1 cellular context compared by ENCODE assay signal in the genomic region with DNA sequence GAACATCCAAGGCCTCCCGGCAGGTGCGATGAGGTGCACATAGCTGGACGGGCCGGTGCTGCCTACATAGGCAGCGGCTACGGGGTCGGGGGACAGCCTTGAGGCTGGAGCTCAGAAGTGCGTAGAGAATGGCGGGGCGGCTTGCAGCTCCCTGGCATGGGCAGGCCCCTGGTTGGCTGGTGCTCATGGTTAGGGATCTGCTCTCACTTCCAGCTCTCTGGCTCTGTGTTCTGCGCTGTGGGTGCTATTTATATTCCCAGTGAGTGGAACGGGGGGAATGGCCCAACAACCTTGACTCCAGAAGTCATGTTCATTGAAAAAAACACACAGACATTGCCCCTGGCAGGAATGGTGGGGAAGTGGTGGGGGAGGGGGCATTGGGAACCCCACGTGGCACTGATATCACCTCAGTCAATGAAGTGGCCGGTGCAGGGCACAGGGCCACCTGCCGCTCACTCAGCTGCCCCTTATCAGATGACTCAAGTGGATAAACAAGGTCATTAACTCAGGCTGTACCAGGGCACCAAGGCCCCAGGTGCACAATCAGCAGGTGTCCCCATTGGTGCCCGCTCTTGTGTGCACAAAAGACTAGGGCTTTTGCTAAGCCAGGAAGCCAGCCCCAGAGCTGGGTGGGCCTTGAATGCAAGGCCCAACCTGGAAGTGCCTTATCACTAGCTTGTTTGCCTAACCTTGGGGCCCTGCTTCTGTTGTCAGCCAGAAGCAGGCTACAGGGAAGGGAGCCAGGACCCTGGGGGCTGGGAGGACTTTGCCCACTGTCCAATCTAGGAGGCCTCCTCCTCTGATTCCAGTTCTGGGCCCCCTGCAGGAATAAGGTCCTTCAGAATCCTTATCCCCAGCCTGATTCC.
A peak's percentile ranks its signal among the peaks of the same experiment; 100 is the strongest.
TF ChIP-seq lines count a peak whose summit lies in the region.

Gene NR0B2 (minus strand): TSS at position 222 of the 866 bp plus-strand sequence. CDS start 35 bp downstream, at position 187.

TF ChIP-seq in HepG2, 621 proteins besides CTCF, POLR2A, EP300 and RAD21 (continued from another document and continues in another):
- TF ChIP-seq, protein P1, sequence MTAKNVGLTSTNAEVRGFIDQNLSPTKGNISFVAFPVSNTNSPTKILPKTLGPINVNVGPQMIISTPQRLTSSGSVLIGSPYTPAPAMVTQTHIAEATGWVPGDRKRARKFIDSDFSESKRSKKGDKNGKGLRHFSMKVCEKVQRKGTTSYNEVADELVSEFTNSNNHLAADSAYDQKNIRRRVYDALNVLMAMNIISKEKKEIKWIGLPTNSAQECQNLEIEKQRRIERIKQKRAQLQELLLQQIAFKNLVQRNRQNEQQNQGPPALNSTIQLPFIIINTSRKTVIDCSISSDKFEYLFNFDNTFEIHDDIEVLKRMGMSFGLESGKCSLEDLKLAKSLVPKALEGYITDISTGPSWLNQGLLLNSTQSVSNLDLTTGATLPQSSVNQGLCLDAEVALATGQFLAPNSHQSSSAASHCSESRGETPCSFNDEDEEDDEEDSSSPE (CRISPR knock-in tag; IDR thresholded peaks at IDR 0.05) = no peak; the same call in 1 of the 2 replicates
- peak; percentile 86; the same call in 1 of the 2 replicates for TF ChIP-seq ZNF776 (CRISPR knock-in tag; IDR thresholded peaks at IDR 0.05)
- peak; percentile 90 for TF ChIP-seq HDAC1 (CRISPR knock-in tag; IDR thresholded peaks at IDR 0.05)
- peak; percentile 98 for TF ChIP-seq MYC (CRISPR knock-in tag; IDR thresholded peaks at IDR 0.05; ENCODE audit: borderline replicate concordance)
- TF ChIP-seq PHF8 (CRISPR knock-in tag; IDR thresholded peaks at IDR 0.05) = peak; percentile 76
- peak; percentile 66; the same call in 1 of the 2 replicates for TF ChIP-seq ZNF598 (CRISPR knock-in tag; IDR thresholded peaks at IDR 0.05; ENCODE audit: borderline replicate concordance)
- TF ChIP-seq ARNT (IDR thresholded peaks at IDR 0.05) = no peak
- TF ChIP-seq PHF20 (CRISPR knock-in tag; IDR thresholded peaks at IDR 0.05) = peak; percentile 47
- TF ChIP-seq IRX3 (CRISPR knock-in tag; IDR thresholded peaks at IDR 0.05; ENCODE audit: borderline replicate concordance, low read depth) = no peak
- peak; percentile 92 for TF ChIP-seq TRIM24 (CRISPR knock-in tag; IDR thresholded peaks at IDR 0.05)
- TF ChIP-seq ZNF180 (CRISPR knock-in tag; IDR thresholded peaks at IDR 0.05; ENCODE audit: borderline replicate concordance, low read depth) = 0 out of 2 replicates have a peak, but pooled peaks have one; percentile 25
- peak; percentile 99 for TF ChIP-seq ZNF350 (CRISPR knock-in tag; IDR thresholded peaks at IDR 0.05; ENCODE audit: borderline replicate concordance, low read depth)
- TF ChIP-seq HDAC6 (IDR thresholded peaks at IDR 0.05; ENCODE audit: low read depth, low read length) = no peak
- TF ChIP-seq, protein P2, sequence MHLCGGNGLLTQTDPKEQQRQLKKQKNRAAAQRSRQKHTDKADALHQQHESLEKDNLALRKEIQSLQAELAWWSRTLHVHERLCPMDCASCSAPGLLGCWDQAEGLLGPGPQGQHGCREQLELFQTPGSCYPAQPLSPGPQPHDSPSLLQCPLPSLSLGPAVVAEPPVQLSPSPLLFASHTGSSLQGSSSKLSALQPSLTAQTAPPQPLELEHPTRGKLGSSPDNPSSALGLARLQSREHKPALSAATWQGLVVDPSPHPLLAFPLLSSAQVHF (CRISPR knock-in tag; IDR thresholded peaks at IDR 0.05) = peak; percentile 93
- peak; percentile 32; the same call in 1 of the 2 replicates for TF ChIP-seq TGIF2 (CRISPR knock-in tag; IDR thresholded peaks at IDR 0.05)
- peak; percentile 100 for TF ChIP-seq ZGPAT (CRISPR knock-in tag; IDR thresholded peaks at IDR 0.05)
- TF ChIP-seq TIGD3 (CRISPR knock-in tag; IDR thresholded peaks at IDR 0.05; ENCODE audit: borderline replicate concordance) = no peak; the same call in 1 of the 2 replicates
- peak; percentile 85 for TF ChIP-seq POGZ (CRISPR knock-in tag; IDR thresholded peaks at IDR 0.05)
- TF ChIP-seq SRSF1 (optimal IDR thresholded peaks at IDR 0.05; ENCODE audit: low read depth, low read length) = peak; percentile 93
- no peak for TF ChIP-seq ZNF142 (CRISPR knock-in tag; IDR thresholded peaks at IDR 0.05)
- peak; percentile 67; the same call in 1 of the 2 replicates for TF ChIP-seq CBFB (CRISPR knock-in tag; IDR thresholded peaks at IDR 0.05)
- TF ChIP-seq, protein P3, sequence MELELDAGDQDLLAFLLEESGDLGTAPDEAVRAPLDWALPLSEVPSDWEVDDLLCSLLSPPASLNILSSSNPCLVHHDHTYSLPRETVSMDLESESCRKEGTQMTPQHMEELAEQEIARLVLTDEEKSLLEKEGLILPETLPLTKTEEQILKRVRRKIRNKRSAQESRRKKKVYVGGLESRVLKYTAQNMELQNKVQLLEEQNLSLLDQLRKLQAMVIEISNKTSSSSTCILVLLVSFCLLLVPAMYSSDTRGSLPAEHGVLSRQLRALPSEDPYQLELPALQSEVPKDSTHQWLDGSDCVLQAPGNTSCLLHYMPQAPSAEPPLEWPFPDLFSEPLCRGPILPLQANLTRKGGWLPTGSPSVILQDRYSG (CRISPR knock-in tag; IDR thresholded peaks at IDR 0.05) = no peak
- peak; percentile 92 for TF ChIP-seq ZKSCAN8 (CRISPR knock-in tag; IDR thresholded peaks at IDR 0.05; ENCODE audit: borderline replicate concordance)
- no peak for TF ChIP-seq ZNF44 (CRISPR knock-in tag; IDR thresholded peaks at IDR 0.05)
- TF ChIP-seq MBD4 (IDR thresholded peaks at IDR 0.05; ENCODE audit: borderline replicate concordance, low read length) = 0 out of 2 replicates have a peak, but pooled peaks have one; percentile 56
- TF ChIP-seq, protein P4, sequence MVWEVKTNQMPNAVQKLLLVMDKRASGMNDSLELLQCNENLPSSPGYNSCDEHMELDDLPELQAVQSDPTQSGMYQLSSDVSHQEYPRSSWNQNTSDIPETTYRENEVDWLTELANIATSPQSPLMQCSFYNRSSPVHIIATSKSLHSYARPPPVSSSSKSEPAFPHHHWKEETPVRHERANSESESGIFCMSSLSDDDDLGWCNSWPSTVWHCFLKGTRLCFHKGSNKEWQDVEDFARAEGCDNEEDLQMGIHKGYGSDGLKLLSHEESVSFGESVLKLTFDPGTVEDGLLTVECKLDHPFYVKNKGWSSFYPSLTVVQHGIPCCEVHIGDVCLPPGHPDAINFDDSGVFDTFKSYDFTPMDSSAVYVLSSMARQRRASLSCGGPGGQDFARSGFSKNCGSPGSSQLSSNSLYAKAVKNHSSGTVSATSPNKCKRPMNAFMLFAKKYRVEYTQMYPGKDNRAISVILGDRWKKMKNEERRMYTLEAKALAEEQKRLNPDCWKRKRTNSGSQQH (CRISPR knock-in tag; IDR thresholded peaks at IDR 0.05; ENCODE audit: low read depth) = peak; percentile 49; the same call in 1 of the 2 replicates
- TF ChIP-seq ZNF800 (CRISPR knock-in tag; IDR thresholded peaks at IDR 0.05) = no peak
- TF ChIP-seq FOXA1 (IDR thresholded peaks at IDR 0.05) = peak; percentile 80
- TF ChIP-seq FOXA1 (CRISPR knock-in tag; IDR thresholded peaks at IDR 0.05) = peak; percentile 99
- TF ChIP-seq SNAPC5 (CRISPR knock-in tag; IDR thresholded peaks at IDR 0.05; ENCODE audit: borderline replicate concordance) = peak; percentile 15; the same call in 1 of the 2 replicates
- no peak for TF ChIP-seq ZFAT (CRISPR knock-in tag; conservative IDR thresholded peaks at IDR 0.05)
- TF ChIP-seq ZNF121 (CRISPR knock-in tag; IDR thresholded peaks at IDR 0.05) = no peak; the same call in none of the 2 replicates
- peak; percentile 89 for TF ChIP-seq ZNF331 (CRISPR knock-in tag; IDR thresholded peaks at IDR 0.05)
- TF ChIP-seq HNRNPUL1 (IDR thresholded peaks at IDR 0.05; ENCODE audit: low read depth, low read length) = no peak
- TF ChIP-seq ZMYM4 (CRISPR knock-in tag; IDR thresholded peaks at IDR 0.05) = peak; percentile 72
- no peak for TF ChIP-seq ZBTB44 (CRISPR knock-in tag; IDR thresholded peaks at IDR 0.05)
- TF ChIP-seq ZNF24 (IDR thresholded peaks at IDR 0.05) = no peak
- TF ChIP-seq TBX3 (IDR thresholded peaks at IDR 0.05; ENCODE audit: borderline replicate concordance) = peak; percentile 85
- TF ChIP-seq RFX1 (IDR thresholded peaks at IDR 0.05) = no peak
- TF ChIP-seq ZNF383 (CRISPR knock-in tag; IDR thresholded peaks at IDR 0.05; ENCODE audit: borderline replicate concordance) = no peak
- no peak for TF ChIP-seq ZNF83 (CRISPR knock-in tag; IDR thresholded peaks at IDR 0.05; ENCODE audit: borderline replicate concordance)
- peak; percentile 79; the same call in 1 of the 2 replicates for TF ChIP-seq BRD4 (CRISPR knock-in tag; IDR thresholded peaks at IDR 0.05)
